8 cellular contexts compared by ENCODE assay signal in genomic region chr11:110430267-110431211, GRCh38. TPM values are rescaled to one million over a fixed set of nuclear protein-coding genes. Genes with fewer than 3 reads are reported as not detected.
DNase-seq lines count a peak whose midpoint lies in the region; ATAC-seq and TF ChIP-seq lines count a peak whose summit lies in the region.

No MANE protein-coding gene starts in this region.

- CTCF ChIA-PET in activated naive CD4-positive, alpha-beta T cell treated with anti-CD3 and anti-CD28 coated beads for 36 hours (lab: Charles Lee), result interaction anchor here (0.5 to 3.1 kb wide), 12 partner anchors 16 to 479 kb away, joined by 3 to 16 read pairs (median 4); no protein-coding TSS in a partner anchor

- H3K4me3 Mint-ChIP-seq in activated naive CD4-positive, alpha-beta T cell treated with anti-CD3 and anti-CD28 coated beads for 36 hours, result peak overlapping the region; percentile 98
- H3K4me3 Mint-ChIP-seq in glutamatergic neuron (ENCODE audit: unreplicated experiment), result peak overlapping the region; percentile 99

- peak; percentile 31 for ATAC-seq in HG02870 (IDR thresholded peaks at IDR 0.05; ENCODE audit: unreplicated experiment)
- peak; percentile 70 for ATAC-seq in omental fat pad (ENCODE audit: low FRiP score)

- H3K36me3 Mint-ChIP-seq in activated naive CD4-positive, alpha-beta T cell treated with anti-CD3 and anti-CD28 coated beads for 36 hours (ENCODE audit: low read depth), result no peaks in the 10 kb centered on the region
- no peaks in the 10 kb centered on the region for H3K36me3 Mint-ChIP-seq in glutamatergic neuron (ENCODE audit: unreplicated experiment)

- no peaks in the 10 kb centered on the region for H3K9me3 Mint-ChIP-seq in activated naive CD4-positive, alpha-beta T cell treated with anti-CD3 and anti-CD28 coated beads for 36 hours
- peaks cover 9% of the 10 kb centered on the region for H3K9me3 Mint-ChIP-seq in glutamatergic neuron (ENCODE audit: unreplicated experiment)

- H3K27ac Mint-ChIP-seq in activated naive CD4-positive, alpha-beta T cell treated with anti-CD3 and anti-CD28 coated beads for 36 hours, result peak overlapping the region; percentile 93
- peak overlapping the region; percentile 95 for H3K27ac Mint-ChIP-seq in glutamatergic neuron (ENCODE audit: unreplicated experiment)

- intact Hi-C loops in activated naive CD4-positive, alpha-beta T cell treated with anti-CD3 and anti-CD28 coated beads for 36 hours (cut with micrococcal nuclease), result loop anchor here (1.0 to 5.0 kb wide), 3 partner anchors 57 to 947 kb away; partner anchors contain the start of genes POU2AF1 and RDX

- DNase-seq in activated naive CD4-positive, alpha-beta T cell (lab: John Stamatoyannopoulos, UW), result peak in 3 of 4 experiments; percentile 30 to 52 (median 38)
- no peak for DNase-seq in activated naive CD4-positive, alpha-beta T cell treated with anti-CD3 and anti-CD28 coated beads, Interleukin-2, amount 50 U/mL, for 16 hours
- DNase-seq in NCI-H526 (lab: John Stamatoyannopoulos, UW) (peak; percentile 80 to 97), glutamatergic neuron (no peak), omental fat pad (ENCODE audit: low spot score) (no peak), HCEC 1CT (no peak)
- DNase-seq in activated naive CD4-positive, alpha-beta T cell treated with anti-CD3 and anti-CD28 coated beads for 36 hours, result peak; percentile 41

- TF ChIP-seq CTCF in glutamatergic neuron (IDR thresholded peaks at IDR 0.05; ENCODE audit: partially characterized antibody, unreplicated experiment) (peak; percentile 26), omental fat pad (IDR thresholded peaks at IDR 0.05) (no peak)

- peaks cover 46% of the 10 kb centered on the region for H3K4me1 Mint-ChIP-seq in activated naive CD4-positive, alpha-beta T cell treated with anti-CD3 and anti-CD28 coated beads for 36 hours (ENCODE audit: low read depth)
- H3K4me1 Mint-ChIP-seq in glutamatergic neuron (ENCODE audit: low read depth, unreplicated experiment), result peaks cover 16% of the 10 kb centered on the region

- H3K27me3 Mint-ChIP-seq in activated naive CD4-positive, alpha-beta T cell treated with anti-CD3 and anti-CD28 coated beads for 36 hours (ENCODE audit: low read depth), result no peaks in the 10 kb centered on the region
- peaks cover 5% of the 10 kb centered on the region for H3K27me3 Mint-ChIP-seq in glutamatergic neuron (ENCODE audit: unreplicated experiment)

RNA-seq across cellular contexts. Expression of gene FDX1, which starts 0.8 kb away (rescaled TPM):
- 10 to 100 TPM; 12.3 to 13.4 TPM for total RNA-seq in activated naive CD4-positive, alpha-beta T cell treated with anti-CD3 and anti-CD28 coated beads for 36 hours
- 5.4 TPM for total RNA-seq in glutamatergic neuron (ENCODE audit: unreplicated experiment)
- total RNA-seq in omental fat pad, result 10 to 100 TPM; 10.7 to 20.9 (median 11.9) TPM

Comparison
In these comparisons a context has a peak if more than half of its experiments do, and no peak if none do; other contexts are left out.
1. DNase-seq: peak in activated naive CD4-positive, alpha-beta T cell (3 of 4), NCI-H526 (2 of 2) and activated naive CD4-positive, alpha-beta T cell treated with anti-CD3 and anti-CD28 coated beads for 36 hours (single experiment); none in activated naive CD4-positive, alpha-beta T cell treated with anti-CD3 and anti-CD28 coated beads, Interleukin-2, amount 50 U/mL, for 16 hours (single experiment), glutamatergic neuron (single experiment), omental fat pad (single experiment) and HCEC 1CT (single experiment).